Comparison of ENCODE assay signal across 8 cellular contexts in genomic region chr1:209860293-209860881, GRCh38. TPM values are rescaled to one million over a fixed set of nuclear protein-coding genes. Genes with fewer than 3 reads are reported as not detected.
DNase-seq lines count a peak whose midpoint lies in the region; ATAC-seq, FAIRE-seq and TF ChIP-seq lines count a peak whose summit lies in the region.

No MANE protein-coding gene starts in this region.

- ATAC-seq in pancreas (peak; percentile 96 to 100 (median 96)), upper lobe of left lung (ENCODE audit: low FRiP score in 2 of 2) (peak; percentile 81 to 91)

- H3K9me3 Mint-ChIP-seq in activated T-helper 2 cell treated with anti-CD3 and anti-CD28 coated beads, Interferon-gamma antibody, Interleukin-2, Interleukin-4, amounts not matched to agents 10 μg/mL and 5 μg/mL and 100 μg/mL, durations not matched to agents 14 hours and 24 hours and 36 hours: no peaks in the 10 kb centered on the region

- H3K27ac ChIP-seq in pancreas (no peak overlapping the region), upper lobe of left lung (no peak overlapping the region)

- no peaks in the 10 kb centered on the region for H3K36me3 Mint-ChIP-seq in activated T-helper 2 cell treated with anti-CD3 and anti-CD28 coated beads, Interferon-gamma antibody, Interleukin-2, Interleukin-4, amounts not matched to agents 10 μg/mL and 5 μg/mL and 100 μg/mL, durations not matched to agents 14 hours and 24 hours and 36 hours (ENCODE audit: low read depth)

- TF ChIP-seq CTCF in pancreas (IDR thresholded peaks at IDR 0.05) (peak; percentile 64 to 91 (median 78)), upper lobe of left lung (IDR thresholded peaks at IDR 0.05) (peak in 5 of 6 experiments; percentile 47 to 75 (median 59))

- H3K27me3 Mint-ChIP-seq in activated T-helper 2 cell treated with anti-CD3 and anti-CD28 coated beads, Interferon-gamma antibody, Interleukin-2, Interleukin-4, amounts not matched to agents 10 μg/mL and 5 μg/mL and 100 μg/mL, durations not matched to agents 14 hours and 24 hours and 36 hours (ENCODE audit: low read depth): peaks cover 24% of the 10 kb centered on the region

- H3K36me3 ChIP-seq in pancreas: no peaks in the 10 kb centered on the region
- no peaks in the 10 kb centered on the region for H3K36me3 ChIP-seq in upper lobe of left lung

- DNase-seq in GDM1 (lab: John Stamatoyannopoulos, UW) (peak; percentile 24), H4 (ENCODE audit: low spot score) (peak; percentile 79), LoVo (ENCODE audit: low spot score) (peak; percentile 76), SHP77 treated with DMSO at 0.1 percent for 48 hours (lab: John Stamatoyannopoulos, UW) (peak; percentile 46), foreskin melanocyte (peak; percentile 74), pancreas (peak; percentile 67 to 91 (median 80)), upper lobe of left lung (peak; percentile 69 to 73)
- peak; percentile 51 for DNase-seq in activated T-helper 2 cell treated with anti-CD3 and anti-CD28 coated beads, Interferon-gamma antibody, Interleukin-2, Interleukin-4, amounts not matched to agents 10 μg/mL and 5 μg/mL and 100 μg/mL, durations not matched to agents 14 hours and 24 hours and 36 hours (ENCODE audit: low spot score)

- H3K4me3 ChIP-seq in pancreas: no peak overlapping the region
- no peak overlapping the region for H3K4me3 ChIP-seq in upper lobe of left lung

- no peak overlapping the region for H3K27ac Mint-ChIP-seq in activated T-helper 2 cell treated with anti-CD3 and anti-CD28 coated beads, Interferon-gamma antibody, Interleukin-2, Interleukin-4, amounts not matched to agents 10 μg/mL and 5 μg/mL and 100 μg/mL, durations not matched to agents 14 hours and 24 hours and 36 hours

- H3K4me1 ChIP-seq in pancreas (no peaks in the 10 kb centered on the region), upper lobe of left lung (peaks cover 0 to 4% (median 0%) of the 10 kb centered on the region in 4 donors)

- no peak for TF ChIP-seq POLR2A in upper lobe of left lung (IDR thresholded peaks at IDR 0.05)

- H3K27me3 ChIP-seq in pancreas (no peaks in the 10 kb centered on the region), upper lobe of left lung (no peaks in the 10 kb centered on the region)

- WGBS in pancreas, 2 donors: 12 to 15% methylated on average over 7 of the region's 7 CpGs
- 13 to 16% methylated on average over 7 of the region's 7 CpGs for WGBS in upper lobe of left lung, 2 donors

- FAIRE-seq in pancreas (lab: Jason Lieb, UNC): peak; percentile 65

- H3K9me3 ChIP-seq in pancreas (no peaks in the 10 kb centered on the region), upper lobe of left lung (no peaks in the 10 kb centered on the region)

- no peak overlapping the region for H3K4me3 Mint-ChIP-seq in activated T-helper 2 cell treated with anti-CD3 and anti-CD28 coated beads, Interferon-gamma antibody, Interleukin-2, Interleukin-4, amounts not matched to agents 10 μg/mL and 5 μg/mL and 100 μg/mL, durations not matched to agents 14 hours and 24 hours and 36 hours (ENCODE audit: low read depth)

- H3K4me1 Mint-ChIP-seq in activated T-helper 2 cell treated with anti-CD3 and anti-CD28 coated beads, Interferon-gamma antibody, Interleukin-2, Interleukin-4, amounts not matched to agents 10 μg/mL and 5 μg/mL and 100 μg/mL, durations not matched to agents 14 hours and 24 hours and 36 hours (ENCODE audit: low read depth): no peaks in the 10 kb centered on the region

- TF ChIP-seq EP300 in upper lobe of left lung (IDR thresholded peaks at IDR 0.05): no peak

- intact Hi-C loops in activated T-helper 2 cell treated with anti-CD3 and anti-CD28 coated beads, Interferon-gamma antibody, Interleukin-2, Interleukin-4, amounts not matched to agents 10 μg/mL and 5 μg/mL and 100 μg/mL, durations not matched to agents 14 hours and 24 hours and 36 hours (cut with micrococcal nuclease): loop anchor here (1.0 to 5.0 kb wide), 3 partner anchors 77 to 450 kb away; partner anchors contain the start of gene SYT14
- intact Hi-C loops in pancreas (cut with DNase I): loop anchor here (5.0 to 10.0 kb wide), 2 partner anchors 124 to 127 kb away; no protein-coding TSS in a partner anchor

RNA-seq across cellular contexts. Expression of gene UTP25, which starts 32.6 kb away (rescaled TPM):
- total RNA-seq in H4 (2014; rRNA removed; shearing (Covaris generic)): 5.6 and 5.7 TPM in 2 replicates
- 18.7 and 19.6 TPM in 2 replicates for total RNA-seq in activated T-helper 2 cell treated with anti-CD3 and anti-CD28 coated beads, Interferon-gamma antibody, Interleukin-2, Interleukin-4, amounts not matched to agents 10 μg/mL and 5 μg/mL and 100 μg/mL, durations not matched to agents 14 hours and 24 hours and 36 hours
- total RNA-seq in pancreas (1 to 10 TPM; 2.4 to 4.4 (median 3.7) TPM), upper lobe of left lung (1 to 10 TPM; 2.4 to 9.4 (median 7.9) TPM)
- 1 to 10 TPM in 1 of 2 donors, under 1 TPM in 1; 0.95 to 1.9 TPM for polyA plus RNA-seq in pancreas

RNA-seq across cellular contexts. Expression of gene IRF6, which starts 54.4 kb away (rescaled TPM):
- not detected in 2 replicates for total RNA-seq in H4 (2014; rRNA removed; shearing (Covaris generic))
- 0.25 TPM in 1 of 2 replicates, not detected in the other for total RNA-seq in activated T-helper 2 cell treated with anti-CD3 and anti-CD28 coated beads, Interferon-gamma antibody, Interleukin-2, Interleukin-4, amounts not matched to agents 10 μg/mL and 5 μg/mL and 100 μg/mL, durations not matched to agents 14 hours and 24 hours and 36 hours
- 10 to 100 TPM; 17.3 to 36.8 (median 22.0) TPM for total RNA-seq in pancreas
- 10 to 100 TPM in 1 of 2 donors, 1 to 10 TPM in 1; 7.7 to 13.1 TPM for polyA plus RNA-seq in pancreas
- total RNA-seq in upper lobe of left lung: 10 to 100 TPM; 11.5 to 36.3 (median 20.0) TPM

Comparison
In these comparisons a context has a peak if more than half of its experiments do, and no peak if none do; other contexts are left out.
1. DNase-seq: peak in every context shown above with its lines; median percentile 80 in pancreas; 79 in H4; 76 in LoVo; 74 in foreskin melanocyte; 71 in upper lobe of left lung; 51 in activated T-helper 2 cell treated with anti-CD3 and anti-CD28 coated beads, Interferon-gamma antibody, Interleukin-2, Interleukin-4, amounts not matched to agents 10 μg/mL and 5 μg/mL and 100 μg/mL, durations not matched to agents 14 hours and 24 hours and 36 hours; 46 in SHP77 treated with DMSO at 0.1 percent for 48 hours; 24 in GDM1.
2. RNA of gene IRF6, which starts 54.4 kb away (total RNA-seq): 17.3 to 36.8 TPM in pancreas and 11.5 to 36.3 TPM in upper lobe of left lung; 0.25 TPM in activated T-helper 2 cell treated with anti-CD3 and anti-CD28 coated beads, Interferon-gamma antibody, Interleukin-2, Interleukin-4, amounts not matched to agents 10 μg/mL and 5 μg/mL and 100 μg/mL, durations not matched to agents 14 hours and 24 hours and 36 hours and not detected in H4; every median in the first group is over 10 times any median in the second.